21 cellular contexts compared by ENCODE assay signal in the genomic region with DNA sequence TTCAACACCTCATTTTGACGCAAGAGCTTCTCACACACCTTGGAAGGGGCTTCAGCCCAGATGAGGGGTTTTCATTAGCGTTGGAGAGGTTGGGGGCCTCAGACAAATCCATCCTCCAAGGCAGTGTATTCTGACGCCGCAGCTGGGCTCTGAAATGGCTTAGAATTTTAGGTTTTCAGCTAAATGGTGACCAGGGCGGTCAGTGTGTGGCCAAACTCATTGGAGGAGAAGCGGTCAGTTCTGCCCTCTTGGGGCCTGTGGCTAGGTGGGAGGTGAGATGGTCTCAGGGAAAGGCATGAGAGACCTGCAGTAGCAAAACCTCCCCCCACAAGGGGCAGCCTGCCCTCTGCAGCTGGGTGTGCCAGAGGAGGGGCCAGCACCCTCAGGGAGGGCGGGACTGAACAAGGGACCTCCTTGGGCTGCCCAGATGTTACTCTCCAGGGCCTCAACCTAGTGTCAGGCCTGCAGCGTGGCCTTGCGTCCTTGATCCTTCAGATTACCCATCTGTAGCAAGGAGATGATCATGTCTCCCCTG.
"Had no signal": no experiment of that assay in that cellular context is flagged by ENCODE, and none has a peak within 500 bp of the region (broad histone marks: within the 10 kb centered on the region; RNA-seq: fewer than 3 reads in every experiment).

No MANE protein-coding gene starts in this region.

- ATAC-seq: left lobe of liver; mucosa of descending colon; natural killer cell treated with Interleukin-12 subunit alpha and Interleukin-12 subunit beta and Interleukin-15 and Interleukin-18, amount 100 ng/mL, for 72 hours; stimulated activated effector memory CD8-positive, alpha-beta T cell treated with anti-CD3 and anti-CD28 coated beads, Interleukin-12 subunit alpha, Interleukin-12 subunit beta, amount 100 ng/mL, for 72 hours had no signal

- H3K4me3 ChIP-seq: dorsolateral prefrontal cortex, mucosa of descending colon, prostate gland, right atrium auricular region, smooth muscle cell, stomach, thyroid gland had no signal

- FAIRE-seq: colon, frontal cortex, keratinocyte had no signal

- DNase-seq: effector CD4-positive, alpha-beta T cell; mesenchymal stem cell; mucosa of descending colon; naive B cell; stimulated activated CD4-positive, alpha-beta T cell treated with anti-CD3 and anti-CD28 coated beads, Interleukin-2, amount 100 ng/mL, for 24 hours; stimulated activated CD4-positive, alpha-beta T cell treated with anti-CD3 and anti-CD28 coated beads, Interleukin-4, amount 100 ng/mL, for 24 hours; stimulated activated naive CD4-positive, alpha-beta T cell treated with Interleukin-2 at 50 U/mL for 16 hours; stomach; thyroid gland; trophoblast cell had no signal

- H3K4me1 ChIP-seq: parathyroid adenoma, prostate gland, right atrium auricular region, stomach, thyroid gland had no signal

- H3K9me3 ChIP-seq: mucosa of descending colon, prostate gland, right atrium auricular region, stomach, thyroid gland had no signal

- H3K27me3 ChIP-seq: dorsolateral prefrontal cortex, right atrium auricular region, stomach, thyroid gland had no signal

- H3K27ac ChIP-seq: dorsolateral prefrontal cortex, parathyroid adenoma, prostate gland, right atrium auricular region, stomach, thyroid gland had no signal

- H3K36me3 ChIP-seq: prostate gland, right atrium auricular region, stomach, thyroid gland had no signal

- H3K9ac ChIP-seq: parathyroid adenoma had no signal
